8 cellular contexts compared by ENCODE assay signal in genomic region chr16:66872927-66873684, GRCh38. TPM values are rescaled to one million over a fixed set of nuclear protein-coding genes. Genes with fewer than 3 reads are reported as not detected.
DNase-seq lines count a peak whose midpoint lies in the region; ATAC-seq and TF ChIP-seq lines count a peak whose summit lies in the region.

No MANE protein-coding gene starts in this region.

- no peaks in the 10 kb centered on the region for H3K9me3 Mint-ChIP-seq in WTC11

- H3K27ac ChIP-seq in A673 (ENCODE audit: low read depth, low read length, poor library complexity, severe bottlenecking) (peak overlapping the region; percentile 19), caudate nucleus (ENCODE audit: low read depth, low read length) (peak overlapping the region; percentile 50), spleen (peak overlapping the region in 7 of 8 donors; percentile 50 to 85 (median 77))

- H3K36me3 ChIP-seq in A673 (ENCODE audit: insufficient read depth, low read length, poor library complexity, severe bottlenecking) (no peaks in the 10 kb centered on the region), spleen (no peaks in the 10 kb centered on the region)

- peaks cover 10% of the 10 kb centered on the region for H3K27me3 Mint-ChIP-seq in WTC11 (ENCODE audit: low read depth)

- POLR2A ChIA-PET in A673 (lab: Charles Lee; ENCODE audit: low non-redundant PET) (interaction anchor here (0.5 to 1.0 kb wide), 3 partner anchors 13 to 48 kb away, joined by 3 to 4 read pairs (median 4); partner anchors contain the start of gene NAE1), WTC11 (lab: Charles Lee) (interaction anchor here (1.1 to 1.5 kb wide), 3 partner anchors 8 to 42 kb away, joined by 3 to 5 read pairs (median 4); partner anchors contain the start of gene NAE1)

- H3K36me3 Mint-ChIP-seq in WTC11, result no peaks in the 10 kb centered on the region

- peak overlapping the region; percentile 89 for H3K27ac Mint-ChIP-seq in WTC11

- CTCF ChIA-PET in A673 (lab: Charles Lee), result interaction anchor here (0.6 to 1.5 kb wide), 6 partner anchors 9 to 465 kb away, joined by 3 to 12 read pairs (median 6); partner anchors contain the start of gene NAE1
- CTCF ChIA-PET in WTC11 (lab: Charles Lee), result interaction anchor here (0.6 to 3.7 kb wide), 41 partner anchors 8 to 467 kb away, joined by 3 to 74 read pairs (median 4); partner anchors contain the start of genes CA7, DYNC1LI2, NAE1 and PDP2

- intact Hi-C loops in A673 (cut with micrococcal nuclease; ENCODE audit: unreplicated experiment) (no loop called here), spleen (cut with DNase I; ENCODE audit: low total_unique reads) (no loop called here)

- 3 to 6% (median 5%) methylated on average over 26 to 40 of the region's 40 CpGs for WGBS in spleen, 5 donors

- BruUV-seq in A673 (replicated peaks; lab: Mats Ljungman, UMichigan), result TSS peak; percentile 19

- H3K4me3 ChIP-seq in A673 (ENCODE audit: low read depth, low read length, poor library complexity, severe bottlenecking), result peak overlapping the region; percentile 41
- peak overlapping the region; percentile 23 to 64 (median 30) for H3K4me3 ChIP-seq in spleen

- peak; percentile 97 for DNase-seq in A673 (ENCODE audit: low spot score)
- DNase-seq in NCI-H2196 treated with DMSO at 0.1 percent for 48 hours (lab: John Stamatoyannopoulos, UW; ENCODE audit: unreplicated experiment), result peak; percentile 30
- peak; percentile 90 for DNase-seq in WTC11 (ENCODE audit: low spot score)
- DNase-seq in caudate nucleus (lab: John Stamatoyannopoulos, UW), result peak in 60 of 61 donors; percentile 5 to 86 (median 68)
- DNase-seq in iris pigment epithelial cell (ENCODE audit: low read depth), result peak; percentile 99
- peak; percentile 98 for DNase-seq in spleen

- peak overlapping the region; percentile 73 for H3K4me3 Mint-ChIP-seq in WTC11

- H3K27me3 ChIP-seq in A673 (replicated peaks; ENCODE audit: insufficient read depth, low read depth, low read length, poor library complexity) (no peaks in the 10 kb centered on the region), spleen (replicated peaks in 1 of 7) (no peaks in the 10 kb centered on the region)

- peak; percentile 98 for TF ChIP-seq CTCF in A673 (conservative IDR thresholded peaks at IDR 0.05; ENCODE audit: low read depth, low read length)
- peak; percentile 86 for TF ChIP-seq CTCF in WTC11 (IDR thresholded peaks at IDR 0.05)
- TF ChIP-seq CTCF in spleen (IDR thresholded peaks at IDR 0.05 in 8 of 11, conservative IDR thresholded peaks at IDR 0.05 in 3 of 11), result peak; percentile 90 to 99 (median 96)

- H3K4me1 ChIP-seq in A673 (ENCODE audit: insufficient read depth, low read length, poor library complexity, severe bottlenecking) (peaks cover 3% of the 10 kb centered on the region), spleen (peaks cover 6 to 40% (median 24%) of the 10 kb centered on the region in 6 donors)

- H3K9me3 ChIP-seq in A673 (ENCODE audit: low read depth, low read length, poor library complexity, severe bottlenecking) (no peaks in the 10 kb centered on the region), spleen (no peaks in the 10 kb centered on the region)

- peaks cover 14% of the 10 kb centered on the region for H3K4me1 Mint-ChIP-seq in WTC11

- no peak for TF ChIP-seq POLR2A in spleen (IDR thresholded peaks at IDR 0.05)

- peak; percentile 83 for ATAC-seq in GM18511 (IDR thresholded peaks at IDR 0.05; ENCODE audit: unreplicated experiment)
- ATAC-seq in HG03045 (IDR thresholded peaks at IDR 0.05; ENCODE audit: unreplicated experiment), result peak; percentile 94
- peak; percentile 91 for ATAC-seq in WTC11

TF ChIP-seq in WTC11, 78 proteins besides CTCF, POLR2A, EP300 and RAD21 (continues in another document):
- no peak for TF ChIP-seq ZNF416 (CRISPR knock-in tag; IDR thresholded peaks at IDR 0.05)
- peak; percentile 62; the same call in 1 of the 2 replicates for TF ChIP-seq SP1 (CRISPR knock-in tag; conservative IDR thresholded peaks at IDR 0.05)
- TF ChIP-seq MAX (CRISPR knock-in tag; IDR thresholded peaks at IDR 0.05), result peak; percentile 94
- TF ChIP-seq ZNF263 (CRISPR knock-in tag; IDR thresholded peaks at IDR 0.05; ENCODE audit: low read depth), result peak; percentile 72
- TF ChIP-seq ARID4B (CRISPR knock-in tag; IDR thresholded peaks at IDR 0.05; ENCODE audit: borderline replicate concordance), result peak; percentile 4; the same call in 1 of the 2 replicates
- no peak for TF ChIP-seq SMAD3 (CRISPR knock-in tag; IDR thresholded peaks at IDR 0.05; ENCODE audit: borderline replicate concordance)
- peak; percentile 69 for TF ChIP-seq GABPB1 (CRISPR knock-in tag; IDR thresholded peaks at IDR 0.05)
- TF ChIP-seq FOXP1 (CRISPR knock-in tag; IDR thresholded peaks at IDR 0.05; ENCODE audit: borderline replicate concordance), result peak; percentile 83; the same call in 1 of the 2 replicates
- TF ChIP-seq CBFB (CRISPR knock-in tag; IDR thresholded peaks at IDR 0.05; ENCODE audit: low read depth), result no peak
- TF ChIP-seq IRF1 (CRISPR knock-in tag; IDR thresholded peaks at IDR 0.05), result no peak
- peak; percentile 55; the same call in 1 of the 2 replicates for TF ChIP-seq ZNF423 (CRISPR knock-in tag; IDR thresholded peaks at IDR 0.05)
- 0 out of 2 replicates have a peak, but pooled peaks have one; percentile 66 for TF ChIP-seq TEAD1 (CRISPR knock-in tag; IDR thresholded peaks at IDR 0.05)
- TF ChIP-seq HMGXB4 (CRISPR knock-in tag; IDR thresholded peaks at IDR 0.05), result peak; percentile 96
- TF ChIP-seq ZNF121 (CRISPR knock-in tag; IDR thresholded peaks at IDR 0.05), result no peak

RNA-seq across cellular contexts. Expression of gene PDP2, which starts 7.2 kb away (rescaled TPM):
- total RNA-seq in A673 (2021) (40.5 and 42.0 TPM in 2 replicates), WTC11 (2021) (26.4 to 28.4 TPM (median 27.0 TPM) in 3 replicates), spleen (1 to 10 TPM; 3.8 to 9.6 (median 7.3) TPM)
- 1 to 10 TPM; 1.0 to 1.5 (median 1.1) TPM for polyA plus RNA-seq in spleen

RNA-seq across cellular contexts. Expression of gene CA7, which starts 28.9 kb away (rescaled TPM):
- not detected in 2 replicates for total RNA-seq in A673 (2021)
- 1.4 to 2.2 TPM (median 1.6 TPM) in 3 replicates for total RNA-seq in WTC11 (2021)
- total RNA-seq in spleen, result not detected
- not detected for polyA plus RNA-seq in spleen

RNA-seq across cellular contexts. Expression of gene NAE1, which starts 42.3 kb away (rescaled TPM):
- 172 and 175 TPM in 2 replicates for total RNA-seq in A673 (2021)
- 103 to 129 TPM (median 107 TPM) in 3 replicates for total RNA-seq in WTC11 (2021)
- 10 to 100 TPM; 32.4 to 51.4 (median 44.5) TPM for total RNA-seq in spleen
- polyA plus RNA-seq in spleen, result 10 to 100 TPM; 29.7 to 31.0 (median 29.9) TPM

RNA-seq across cellular contexts. Expression of gene CDH16, which starts 45.6 kb away (rescaled TPM):
- total RNA-seq in A673 (2021), result not detected in 2 replicates
- total RNA-seq in WTC11 (2021), result not detected in 3 replicates
- total RNA-seq in spleen, result not detected
- not detected for polyA plus RNA-seq in spleen

RNA-seq across cellular contexts. Expression of gene RRAD, which starts 52.2 kb away (rescaled TPM):
- total RNA-seq in A673 (2021) (0.19 and 0.28 TPM in 2 replicates), WTC11 (2021) (0.16 to 0.52 TPM (median 0.18 TPM) in 3 replicates), spleen (1 to 10 TPM in 5 of 7 donors, under 1 TPM in 2; 0.52 to 2.4 (median 1.5) TPM)
- polyA plus RNA-seq in spleen, result 10 to 100 TPM in 1 of 3 donors, 1 to 10 TPM in 2; 4.0 to 16.4 (median 5.2) TPM

Comparison
In these comparisons a context has a peak if more than half of its experiments do, and no peak if none do; other contexts are left out.
1. Peak in every context shown above with its lines: DNase-seq, ATAC-seq, H3K4me3 ChIP-seq and H3K27ac ChIP-seq.
2. DNase-seq: peak in every context shown above with its lines; median percentile 99 in iris pigment epithelial cell; 98 in spleen; 97 in A673; 90 in WTC11; 68 in caudate nucleus; 30 in NCI-H2196 treated with DMSO at 0.1 percent for 48 hours.
3. H3K27ac ChIP-seq: peak in every context shown above with its lines; median percentile 77 in spleen; 50 in caudate nucleus; 19 in A673.